Comparison of ENCODE assay signal across 22 cellular contexts in the genomic region with DNA sequence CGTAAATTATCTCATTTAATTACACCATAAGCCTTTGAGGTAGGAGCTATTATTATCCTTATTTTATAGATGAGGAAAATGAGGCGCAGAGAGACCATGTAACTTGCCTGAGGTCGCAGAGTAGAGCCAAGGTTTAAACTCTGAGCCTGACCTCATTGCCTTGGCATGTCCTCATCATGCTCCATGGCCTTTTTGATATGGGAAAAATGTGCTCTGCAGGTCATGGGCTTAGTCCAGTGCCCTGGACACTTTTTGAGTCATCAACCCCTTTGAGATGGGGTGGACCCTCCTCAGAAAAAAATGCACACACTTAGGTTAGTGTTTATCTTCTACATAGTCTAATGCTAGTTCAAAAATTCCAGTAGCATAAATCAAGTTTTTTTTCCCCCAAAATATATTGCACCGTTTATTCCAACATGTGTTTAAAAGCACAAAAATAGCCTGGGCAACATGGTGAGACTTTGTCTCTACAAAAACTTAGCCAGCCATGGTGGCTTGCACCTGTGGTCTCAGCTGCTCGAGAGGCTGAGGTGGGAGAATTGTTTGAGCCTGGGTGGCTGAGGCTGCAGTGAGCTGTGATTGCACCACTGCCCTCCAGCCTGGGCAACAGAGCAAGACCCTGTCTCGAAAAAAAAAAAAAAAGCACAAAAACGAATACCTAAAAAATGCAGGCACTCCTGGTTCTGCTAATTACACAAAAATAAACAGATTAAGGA. TPM values are rescaled to one million over a fixed set of nuclear protein-coding genes. Genes with fewer than 3 reads are reported as not detected.
DNase-seq lines count a peak whose midpoint lies in the region; ATAC-seq, FAIRE-seq and TF ChIP-seq lines count a peak whose summit lies in the region.
"Had no signal": no experiment of that assay in that cellular context is flagged by ENCODE, and none has a peak within 500 bp of the region (broad histone marks: within the 10 kb centered on the region; RNA-seq: fewer than 3 reads in every experiment).

No MANE protein-coding gene starts in this region.

- no peaks in the 10 kb centered on the region for H3K9me3 ChIP-seq in K562 (replicated peaks; ENCODE audit: control insufficient read depth, insufficient read depth, low read depth, low read length)
- H3K9me3 ChIP-seq in naive thymus-derived CD4-positive, alpha-beta T cell (ENCODE audit: control insufficient read depth in 2 of 3, low read length in 3 of 3), result no peaks in the 10 kb centered on the region
- H3K9me3 ChIP-seq: body of pancreas, suprapubic skin had no signal

- H3K56ac ChIP-seq in mesendoderm (ENCODE audit: low read length), result no peak overlapping the region

- H3K27ac ChIP-seq in K562 (ENCODE audit: extremely low read depth, low read depth, low read length) (no peak overlapping the region), mesendoderm (ENCODE audit: low read depth, low read length) (no peak overlapping the region), dorsolateral prefrontal cortex (no peak overlapping the region)
- H3K27ac ChIP-seq in naive thymus-derived CD4-positive, alpha-beta T cell (ENCODE audit: low read depth, low read length), result no peak overlapping the region
- H3K27ac ChIP-seq: body of pancreas, parathyroid adenoma, suprapubic skin had no signal

- ATAC-seq in K562, result no peak
- no peak for ATAC-seq in naive thymus-derived CD4-positive, alpha-beta T cell
- ATAC-seq: activated CD4-positive, alpha-beta T cell treated with anti-CD3 and anti-CD28 coated beads for 36 hours; activated T-cell treated with anti-CD3 and anti-CD28 coated beads, Interleukin-2, amount 50 U/mL, for 72 hours; body of pancreas; HCT116; natural killer cell; sciatic nerve had no signal

- H3K9ac ChIP-seq in K562 (ENCODE audit: insufficient read depth in 1 of 2, low read depth in 2 of 2, low read length in 2 of 2) (no peak overlapping the region), mesendoderm (ENCODE audit: low read length) (no peak overlapping the region)
- H3K9ac ChIP-seq: parathyroid adenoma had no signal

- no peaks in the 10 kb centered on the region for H3K4me1 Mint-ChIP-seq in naive thymus-derived CD4-positive, alpha-beta T cell
- H3K4me1 Mint-ChIP-seq: activated CD4-positive, alpha-beta T cell treated with anti-CD3 and anti-CD28 coated beads for 36 hours; activated naive CD4-positive, alpha-beta T cell treated with anti-CD3 and anti-CD28 coated beads, Interleukin-2, amount 50 U/mL, for 24 hours; endodermal cell; natural killer cell had no signal

- DNase-seq in AG10803 (ENCODE audit: low read depth), result peak; percentile 17
- peak; percentile 84 for DNase-seq in HS-27A (ENCODE audit: low read depth)
- no peak for DNase-seq in K562 (ENCODE audit: extremely low read depth in 1 of 4, low spot score in 3 of 4)
- DNase-seq in mesendoderm, result peak; percentile 27
- DNase-seq in dorsolateral prefrontal cortex, result no peak
- no peak for DNase-seq in epidermal melanocyte (ENCODE audit: insufficient read length, low spot score)
- no peak for DNase-seq in ecto neural progenitor cell (ENCODE audit: low spot score)
- DNase-seq in naive thymus-derived CD4-positive, alpha-beta T cell, result no peak
- DNase-seq: activated CD4-positive, alpha-beta T cell treated with anti-CD3 and anti-CD28 coated beads for 36 hours; activated T-cell treated with anti-CD3 and anti-CD28 coated beads, Interleukin-2, amount 50 U/mL, for 72 hours; body of pancreas; CD4-positive, alpha-beta T cell; endodermal cell; natural killer cell; NCI-H1436; NCI-H524 treated with DMSO at 0.1 percent for 48 hours had no signal

- no peak overlapping the region for H2AK5ac ChIP-seq in mesendoderm (ENCODE audit: low read length)

- in situ Hi-C loops in K562 (cut with MboI), result no loop called here

- H3K4me2 ChIP-seq in K562 (ENCODE audit: insufficient read depth, low read length), result no peak overlapping the region
- H3K4me2 ChIP-seq in mesendoderm (ENCODE audit: low read length), result no peak overlapping the region

- POLR2A ChIA-PET in K562 (lab: Yijun Ruan, JAX), result interaction anchor here (0.6 to 1.5 kb wide), 2 partner anchors 11 to 244 kb away, joined by 3 read pairs; no protein-coding TSS in a partner anchor
- POLR2A ChIA-PET in naive thymus-derived CD4-positive, alpha-beta T cell (lab: Charles Lee), result interaction anchor here (0.6 kb wide), 1 partner anchor 247 kb away, joined by 4 read pairs; no protein-coding TSS in a partner anchor

- peaks cover 16 to 48% (median 33%) of the 10 kb centered on the region in 5 donors for H3K27me3 Mint-ChIP-seq in naive thymus-derived CD4-positive, alpha-beta T cell

- no peak for TF ChIP-seq EP300 in K562 (IDR thresholded peaks at IDR 0.05; ENCODE audit: low read length)

- H3K27ac Mint-ChIP-seq in naive thymus-derived CD4-positive, alpha-beta T cell, result no peak overlapping the region
- H3K27ac Mint-ChIP-seq: activated CD4-positive, alpha-beta T cell treated with anti-CD3 and anti-CD28 coated beads for 36 hours; activated naive CD4-positive, alpha-beta T cell treated with anti-CD3 and anti-CD28 coated beads, Interleukin-2, amount 50 U/mL, for 24 hours; activated T-cell treated with anti-CD3 and anti-CD28 coated beads, Interleukin-2, amount 50 U/mL, for 72 hours; CD4-positive, alpha-beta T cell; endodermal cell; natural killer cell had no signal

- no peak for FAIRE-seq in K562 (lab: Jason Lieb, UNC)

- under 1% methylated on average over 7 of the region's 7 CpGs for WGBS in K562 (ENCODE audit: insufficient coverage, low coverage, missing lambda C conversion rate)
- no CpG with 5 or more reads among the region's 7 CpGs for WGBS in mesendoderm (ENCODE audit: extremely low coverage, insufficient coverage, low lambda C conversion rate)

- no peaks in the 10 kb centered on the region for H3K79me1 ChIP-seq in mesendoderm (ENCODE audit: low read length)

- H2AFZ ChIP-seq in K562 (ENCODE audit: low read depth, low read length), result no peak overlapping the region
- H2AFZ ChIP-seq: parathyroid adenoma had no signal

- no peak overlapping the region for H3K18ac ChIP-seq in mesendoderm (ENCODE audit: low read length)

- H2BK15ac ChIP-seq in mesendoderm (replicated peaks; ENCODE audit: low read depth), result no peak overlapping the region

- H2BK5ac ChIP-seq in mesendoderm (ENCODE audit: low read length), result no peak overlapping the region

- H3K36me3 ChIP-seq in K562 (ENCODE audit: control insufficient read depth, insufficient read depth, low read length) (no peaks in the 10 kb centered on the region), mesendoderm (ENCODE audit: control insufficient read depth, insufficient read depth, low read length) (no peaks in the 10 kb centered on the region)
- H3K36me3 ChIP-seq in naive thymus-derived CD4-positive, alpha-beta T cell (ENCODE audit: control insufficient read depth in 2 of 3, insufficient read depth in 3 of 3, low read length in 3 of 3), result no peaks in the 10 kb centered on the region
- H3K36me3 ChIP-seq: heart right ventricle, suprapubic skin had no signal

- H3K4me3 ChIP-seq in AG10803 (ENCODE audit: low read length) (no peak overlapping the region), K562 (no peak overlapping the region), mesendoderm (ENCODE audit: low read length) (no peak overlapping the region), dorsolateral prefrontal cortex (no peak overlapping the region)
- no peak overlapping the region for H3K4me3 ChIP-seq in naive thymus-derived CD4-positive, alpha-beta T cell (ENCODE audit: low read length)
- H3K4me3 ChIP-seq: body of pancreas, heart right ventricle, suprapubic skin had no signal

- peaks cover 0 to 3% (median 0%) of the 10 kb centered on the region in 5 donors for H3K36me3 Mint-ChIP-seq in naive thymus-derived CD4-positive, alpha-beta T cell
- H3K36me3 Mint-ChIP-seq: natural killer cell had no signal

- H2BK120ac ChIP-seq in mesendoderm (ENCODE audit: low read depth, low read length), result no peak overlapping the region

- peaks cover 0 to 2% (median 0%) of the 10 kb centered on the region in 11 donors for H3K9me3 Mint-ChIP-seq in naive thymus-derived CD4-positive, alpha-beta T cell
- H3K9me3 Mint-ChIP-seq: activated naive CD4-positive, alpha-beta T cell treated with anti-CD3 and anti-CD28 coated beads, Interleukin-2, amount 50 U/mL, for 24 hours; activated T-cell treated with anti-CD3 and anti-CD28 coated beads, Interleukin-2, amount 50 U/mL, for 72 hours; natural killer cell had no signal

- no peak overlapping the region for H3K4ac ChIP-seq in mesendoderm (ENCODE audit: low read depth, low read length)

- no peaks in the 10 kb centered on the region for H3K9me1 ChIP-seq in K562 (ENCODE audit: control insufficient read depth, insufficient read depth, low read length)

- intact Hi-C loops in K562 (cut with micrococcal nuclease) (no loop called here), dorsolateral prefrontal cortex (cut with DNase I) (no loop called here)
- intact Hi-C loops in naive thymus-derived CD4-positive, alpha-beta T cell (cut with micrococcal nuclease), result no loop called here

- no peak overlapping the region for H4K8ac ChIP-seq in mesendoderm (ENCODE audit: low read depth, low read length)

- H3K79me2 ChIP-seq in K562 (ENCODE audit: control insufficient read depth, insufficient read depth, low read length), result no peaks in the 10 kb centered on the region
- H3K79me2 ChIP-seq in mesendoderm (ENCODE audit: control insufficient read depth, insufficient read depth, low read length), result no peaks in the 10 kb centered on the region
- H3K79me2 ChIP-seq: parathyroid adenoma had no signal

- H4K20me1 ChIP-seq in K562 (replicated peaks; ENCODE audit: control insufficient read depth, insufficient read depth, low read length), result no peaks in the 10 kb centered on the region

- H3K4me1 ChIP-seq in K562 (replicated peaks in 1 of 2; ENCODE audit: control insufficient read depth in 2 of 2, insufficient read depth in 2 of 2, low read length in 2 of 2), result no peaks in the 10 kb centered on the region
- H3K4me1 ChIP-seq in mesendoderm (ENCODE audit: control insufficient read depth, low read depth, low read length), result no peaks in the 10 kb centered on the region
- no peaks in the 10 kb centered on the region for H3K4me1 ChIP-seq in naive thymus-derived CD4-positive, alpha-beta T cell (ENCODE audit: control insufficient read depth in 2 of 2, insufficient read depth in 2 of 2, low read length in 2 of 2)
- H3K4me1 ChIP-seq: body of pancreas, parathyroid adenoma, suprapubic skin had no signal

- no peak for TF ChIP-seq RAD21 in K562 (CRISPR knock-in tag; conservative IDR thresholded peaks at IDR 0.05 in 1 of 2, IDR thresholded peaks at IDR 0.05 in 1 of 2)

- no peak overlapping the region for H3K4me3 Mint-ChIP-seq in naive thymus-derived CD4-positive, alpha-beta T cell
- H3K4me3 Mint-ChIP-seq: activated CD4-positive, alpha-beta T cell treated with anti-CD3 and anti-CD28 coated beads for 36 hours; activated naive CD4-positive, alpha-beta T cell treated with anti-CD3 and anti-CD28 coated beads, Interleukin-2, amount 50 U/mL, for 24 hours; activated T-cell treated with anti-CD3 and anti-CD28 coated beads, Interleukin-2, amount 50 U/mL, for 72 hours; CD4-positive, alpha-beta T cell; endodermal cell; natural killer cell had no signal

- peaks cover 0 to 3% of the 10 kb centered on the region in 2 experiments; a peak in 2 of 5 replicates for H3K27me3 ChIP-seq in K562 (ENCODE audit: control insufficient read depth in 2 of 2, insufficient read depth in 2 of 2, low read length in 2 of 2)
- H3K27me3 ChIP-seq in mesendoderm (ENCODE audit: insufficient read depth, low read length, poor library complexity), result no peaks in the 10 kb centered on the region
- no peaks in the 10 kb centered on the region for H3K27me3 ChIP-seq in dorsolateral prefrontal cortex
- H3K27me3 ChIP-seq in naive thymus-derived CD4-positive, alpha-beta T cell (ENCODE audit: control insufficient read depth in 2 of 2, insufficient read depth in 2 of 2, low read length in 2 of 2), result no peaks in the 10 kb centered on the region
- H3K27me3 ChIP-seq: body of pancreas, suprapubic skin had no signal

- CTCF ChIA-PET in K562 (lab: Yijun Ruan, JAX; ENCODE audit: low intra/inter-chr PET ratio), result no interaction called here
- CTCF ChIA-PET in naive thymus-derived CD4-positive, alpha-beta T cell (lab: Charles Lee), result no interaction called here

- no peak overlapping the region for H3K23ac ChIP-seq in mesendoderm (ENCODE audit: low read length)

- TF ChIP-seq CTCF in AG10803 (conservative IDR thresholded peaks at IDR 0.05; ENCODE audit: low read length), result no peak
- no peak for TF ChIP-seq CTCF in K562 (IDR thresholded peaks at IDR 0.05 in 2 of 3, conservative IDR thresholded peaks at IDR 0.05 in 1 of 3; ENCODE audit: insufficient read depth in 2 of 3, low read depth in 1 of 3, low read length in 3 of 3)
- no peak for TF ChIP-seq CTCF in dorsolateral prefrontal cortex (IDR thresholded peaks at IDR 0.05 in 54 of 56, conservative IDR thresholded peaks at IDR 0.05 in 2 of 56; ENCODE audit: low read depth in 1 of 56, partially characterized antibody in 56 of 56)

- TF ChIP-seq POLR2A in K562 (conservative IDR thresholded peaks at IDR 0.05), result no peak

- no TSS peak for BruUV-seq in K562 (replicated peaks; lab: Mats Ljungman, UMichigan)

- H4K5ac ChIP-seq in mesendoderm (ENCODE audit: low read length), result no peak overlapping the region

RNA-seq across cellular contexts. Expression of a gene that starts 28.6 kb away (rescaled TPM):
- total RNA-seq in K562 (2011; cell fraction: chromatin; rRNA removed; ENCODE audit: low replicate concordance), result not detected in 2 replicates
- total RNA-seq in K562 (2011; cell fraction: nucleolus; rRNA removed), result not detected in 2 replicates
- total RNA-seq in K562 (2011; cell fraction: nucleoplasm; rRNA removed), result not detected in 2 replicates
- not detected in 2 replicates for total RNA-seq in K562 (2014; rRNA removed)
- under 0.01 TPM in 1 of 2 replicates, not detected in the other for total RNA-seq in K562 (2014; rRNA removed; fragmentation: Illumina TruSeq; extraction: Trizol)
- total RNA-seq in K562 (2015; rRNA removed; fragmentation: Illumina TruSeq; extraction: Trizol), result 0.04 TPM in 1 of 2 replicates, not detected in the other
- total RNA-seq in K562 (2021), result 0.02 TPM in 1 of 2 replicates, not detected in the other
- polyA plus RNA-seq in K562 (2011; rRNA removed), result 0.01 and 0.03 TPM in 2 replicates
- polyA plus RNA-seq in K562 (2011; cell fraction: cytosol; rRNA removed), result 0.01 TPM in 2 replicates
- 0.01 and 0.04 TPM in 2 replicates for polyA plus RNA-seq in K562 (2011; cell fraction: nucleus; rRNA removed)
- 0.01 and 0.06 TPM in 2 replicates for polyA plus RNA-seq in K562 (2012)
- polyA plus RNA-seq in K562 (2014; fragmentation: Illumina TruSeq; extraction: Trizol), result 0.03 TPM in 1 of 2 replicates, not detected in the other
- polyA plus RNA-seq in K562 (2014; fragmentation: Nextera tagmentation; extraction: Ambion mirVana), result not detected
- polyA plus RNA-seq in K562 (2014; rRNA removed), result 0.01 and 0.03 TPM in 2 replicates
- polyA minus RNA-seq in K562 (2011; rRNA and poly(A)+ RNA removed), result 0.04 and 0.06 TPM in 2 replicates
- not detected in 2 replicates for polyA minus RNA-seq in K562 (2011; cell fraction: cytosol; rRNA and poly(A)+ RNA removed)
- under 0.01 and 0.11 TPM in 2 replicates for polyA minus RNA-seq in K562 (2011; cell fraction: nucleus; rRNA and poly(A)+ RNA removed)
- polyA plus RNA-seq in mesendoderm (2013, experiment 1 of 2), result 3.8 TPM
- polyA plus RNA-seq in mesendoderm (2013, experiment 2 of 2), result 3.6 TPM
- 100 to 1,000 TPM in 3 of 120 experiments, 10 to 100 TPM in 117; 18.1 to 113 (median 66.5) TPM for total RNA-seq in dorsolateral prefrontal cortex
- 1 to 10 TPM in 1 of 5 experiments, under 1 TPM in 2, not detected in 2; 0.05 to 3.0 (median 0.10) TPM for total RNA-seq in naive thymus-derived CD4-positive, alpha-beta T cell
- polyA plus RNA-seq in naive thymus-derived CD4-positive, alpha-beta T cell, result not detected
- total RNA-seq: CD4-positive, alpha-beta T cell; natural killer cell had no signal

RNA-seq across cellular contexts. Expression of a gene that starts 30.5 kb away (rescaled TPM):
- 17.1 and 29.5 TPM in 2 replicates for total RNA-seq in K562 (2011; cell fraction: chromatin; rRNA removed; ENCODE audit: low replicate concordance)
- 17.8 and 19.7 TPM in 2 replicates for total RNA-seq in K562 (2011; cell fraction: nucleolus; rRNA removed)
- 27.8 and 29.4 TPM in 2 replicates for total RNA-seq in K562 (2011; cell fraction: nucleoplasm; rRNA removed)
- total RNA-seq in K562 (2014; rRNA removed) (70.3 and 81.1 TPM in 2 replicates), K562 (2014; rRNA removed; fragmentation: Illumina TruSeq; extraction: Trizol) (205 and 227 TPM in 2 replicates), K562 (2015; rRNA removed; fragmentation: Illumina TruSeq; extraction: Trizol) (122 and 132 TPM in 2 replicates), K562 (2021) (106 and 109 TPM in 2 replicates), dorsolateral prefrontal cortex (10 to 100 TPM; 18.7 to 61.6 (median 43.0) TPM)
- polyA plus RNA-seq in K562 (2011; rRNA removed) (170 and 187 TPM in 2 replicates), K562 (2014; fragmentation: Illumina TruSeq; extraction: Trizol) (149 and 204 TPM in 2 replicates), K562 (2014; fragmentation: Nextera tagmentation; extraction: Ambion mirVana) (100 to 1,000 TPM; 395 to 442 TPM), K562 (2014; rRNA removed) (109 and 123 TPM in 2 replicates)
- 15.4 and 35.1 TPM in 2 replicates for polyA plus RNA-seq in K562 (2011; cell fraction: cytosol; rRNA removed)
- polyA plus RNA-seq in K562 (2011; cell fraction: nucleus; rRNA removed), result 21.0 and 54.5 TPM in 2 replicates
- polyA plus RNA-seq in K562 (2012), result 140 and 201 TPM in 2 replicates
- 64.9 and 102 TPM in 2 replicates for polyA minus RNA-seq in K562 (2011; rRNA and poly(A)+ RNA removed)
- polyA minus RNA-seq in K562 (2011; cell fraction: cytosol; rRNA and poly(A)+ RNA removed), result 15.6 and 19.8 TPM in 2 replicates
- 7.7 and 18.4 TPM in 2 replicates for polyA minus RNA-seq in K562 (2011; cell fraction: nucleus; rRNA and poly(A)+ RNA removed)
- 85.4 TPM for polyA plus RNA-seq in mesendoderm (2013, experiment 1 of 2)
- polyA plus RNA-seq in mesendoderm (2013, experiment 2 of 2), result 89.0 TPM
- total RNA-seq in naive thymus-derived CD4-positive, alpha-beta T cell, result 10 to 100 TPM; 25.9 to 69.1 (median 48.4) TPM
- polyA plus RNA-seq in naive thymus-derived CD4-positive, alpha-beta T cell, result 100 to 1,000 TPM; 103 to 116 TPM

Comparison
In these comparisons a context has a peak if more than half of its experiments do, and no peak if none do; other contexts are left out.
1. DNase-seq: peak in AG10803 (single experiment), HS-27A (single experiment) and mesendoderm (single experiment); none in K562 (0 of 4), dorsolateral prefrontal cortex (0 of 10), epidermal melanocyte (single experiment), ecto neural progenitor cell (single experiment) and naive thymus-derived CD4-positive, alpha-beta T cell (0 of 9).
2. RNA of a gene that starts 28.6 kb away (total RNA-seq): 18.1 to 113 TPM in dorsolateral prefrontal cortex; 0.05 to 3.0 TPM in naive thymus-derived CD4-positive, alpha-beta T cell and under 0.01 to 0.04 TPM in K562; every median in the first group is over 4 times any median in the second.